2 cellular contexts compared by ENCODE assay signal in genomic region chr1:167659440-167659839, GRCh38.
A peak's percentile ranks its signal among the peaks of the same experiment; 100 is the strongest.
TF ChIP-seq lines count a peak whose summit lies in the region.

No MANE protein-coding gene starts in this region.

TF ChIP-seq in HEK293, 187 proteins besides CTCF, POLR2A, EP300 and RAD21 (continues in another document):
- TF ChIP-seq ZNF580 (tag by site-specific recombination; IDR thresholded peaks at IDR 0.05) (no peak), ZNF600 (tag by site-specific recombination; IDR thresholded peaks at IDR 0.05) (peak; percentile 60; the same call in 1 of the 2 replicates), KLF1 (tag by site-specific recombination; IDR thresholded peaks at IDR 0.05) (no peak), ZNF362 (tag by site-specific recombination; IDR thresholded peaks at IDR 0.05) (no peak), ZNF513 (tag by site-specific recombination; IDR thresholded peaks at IDR 0.05) (no peak), ZNF518A (tag by site-specific recombination; conservative IDR thresholded peaks at IDR 0.05; ENCODE audit: low read depth) (no peak), ZBTB48 (tag by site-specific recombination; IDR thresholded peaks at IDR 0.05) (no peak; the same call in 1 of the 2 replicates), ZNF449 (tag by site-specific recombination; IDR thresholded peaks at IDR 0.05) (no peak), ZBTB44 (tag by site-specific recombination; IDR thresholded peaks at IDR 0.05) (0 out of 2 replicates have a peak, but pooled peaks have one; percentile 7), ZNF792 (tag by site-specific recombination; IDR thresholded peaks at IDR 0.05) (no peak), ZNF76 (tag by site-specific recombination; IDR thresholded peaks at IDR 0.05; ENCODE audit: borderline replicate concordance, low read depth) (peak; percentile 55; the same call in 1 of the 2 replicates), ZNF350 (tag by site-specific recombination; IDR thresholded peaks at IDR 0.05) (no peak)

TF ChIP-seq in K562, 482 proteins besides CTCF, POLR2A, EP300 and RAD21:
- TF ChIP-seq USF1 (CRISPR knock-in tag; IDR thresholded peaks at IDR 0.05) = peak; percentile 51; the same call in 1 of the 2 replicates
- TF ChIP-seq USF2 (CRISPR knock-in tag; IDR thresholded peaks at IDR 0.05) = peak; percentile 70
- no peak for TF ChIP-seq ZNF57 (CRISPR knock-in tag; IDR thresholded peaks at IDR 0.05)
- no peak for TF ChIP-seq CHAMP1 (IDR thresholded peaks at IDR 0.05)
- TF ChIP-seq TOE1 (IDR thresholded peaks at IDR 0.05; ENCODE audit: borderline replicate concordance) = 0 out of 2 replicates have a peak, but pooled peaks have one; percentile 2
- TF ChIP-seq TOE1 (CRISPR knock-in tag; IDR thresholded peaks at IDR 0.05; ENCODE audit: borderline replicate concordance, low read depth) = no peak
- TF ChIP-seq ZNF75A (CRISPR knock-in tag; IDR thresholded peaks at IDR 0.05) = no peak
- peak; percentile 28; the same call in 1 of the 2 replicates for TF ChIP-seq CXXC5 (CRISPR knock-in tag; IDR thresholded peaks at IDR 0.05)
- peak in 1 of 2 experiments; percentile 18; a peak in 1 of 4 replicates for TF ChIP-seq KDM1A (IDR thresholded peaks at IDR 0.05)
- no peak for TF ChIP-seq CBFB (CRISPR knock-in tag; IDR thresholded peaks at IDR 0.05)
- TF ChIP-seq HDAC1 (IDR thresholded peaks at IDR 0.05) = 0 out of 4 replicates have a peak, but pooled peaks of 1 of the 2 experiments have one; percentile 11
- peak; percentile 47; the same call in 1 of the 2 replicates for TF ChIP-seq RAD51 (IDR thresholded peaks at IDR 0.05; ENCODE audit: borderline replicate concordance, low read depth)
- TF ChIP-seq GATA2 (CRISPR knock-in tag; IDR thresholded peaks at IDR 0.05) = 0 out of 2 replicates have a peak, but pooled peaks have one; percentile 20
- TF ChIP-seq SRSF9 (IDR thresholded peaks at IDR 0.05; ENCODE audit: borderline replicate concordance, low read depth, low read length) = no peak
- 0 out of 2 replicates have a peak, but pooled peaks have one; percentile 42 for TF ChIP-seq MYC (IDR thresholded peaks at IDR 0.05; ENCODE audit: low read depth, low read length)
- no peak for TF ChIP-seq MYC (CRISPR knock-in tag; IDR thresholded peaks at IDR 0.05; ENCODE audit: borderline replicate concordance, low read depth)
